5 cellular contexts compared by ENCODE assay signal in the genomic region with DNA sequence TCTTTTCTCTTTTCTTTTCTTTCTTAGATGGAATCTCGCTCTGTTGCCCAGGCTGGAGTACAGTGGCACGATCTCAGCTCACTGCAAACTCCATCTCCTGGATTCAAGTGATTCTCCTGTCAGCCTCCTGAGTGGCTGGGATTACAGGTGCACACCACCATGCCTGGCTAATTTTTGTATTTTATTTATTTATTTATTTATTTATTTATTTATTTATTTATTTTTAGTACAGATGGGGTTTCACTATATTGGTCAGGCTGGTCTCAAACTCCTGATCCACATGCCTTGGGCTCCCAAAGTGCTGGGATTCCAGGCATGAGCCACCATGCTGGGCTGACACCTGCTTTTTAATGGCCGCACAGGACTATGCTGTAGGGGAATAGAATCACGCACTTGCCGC. TPM values are rescaled to one million over a fixed set of nuclear protein-coding genes. Genes with fewer than 3 reads are reported as not detected.
"Had no signal": no experiment of that assay in that cellular context is flagged by ENCODE, and none has a peak within 500 bp of the region (broad histone marks: within the 10 kb centered on the region; RNA-seq: fewer than 3 reads in every experiment).

No MANE protein-coding gene starts in this region.

RNA-seq across cellular contexts. Expression of gene GPR78, which starts 3.6 kb away (rescaled TPM):
- total RNA-seq: subcutaneous adipose tissue, suprapubic skin, thoracic aorta, thyroid gland, tibial nerve had no signal
